Comparison of ENCODE assay signal across 21 cellular contexts in genomic region chr6:78999737-79000136, GRCh38.
DNase-seq lines count a peak whose midpoint lies in the region; FAIRE-seq and TF ChIP-seq lines count a peak whose summit lies in the region.
"Had no signal": no experiment of that assay in that cellular context is flagged by ENCODE, and none has a peak within 500 bp of the region (broad histone marks: within the 10 kb centered on the region; RNA-seq: fewer than 3 reads in every experiment).

No MANE protein-coding gene starts in this region.

- H3K4me1 Mint-ChIP-seq in Caco-2 (ENCODE audit: low read depth, unreplicated experiment): no peaks in the 10 kb centered on the region
- H3K4me1 Mint-ChIP-seq: B cell, CD14-positive monocyte had no signal

- H3K27me3 Mint-ChIP-seq in Caco-2 (ENCODE audit: insufficient read depth, unreplicated experiment): no peaks in the 10 kb centered on the region
- H3K27me3 Mint-ChIP-seq: B cell had no signal

- DNase-seq in HCEC 1CT: peak; percentile 9
- DNase-seq in OCI-M1 (lab: John Stamatoyannopoulos, UW): peak; percentile 33
- peak; percentile 7 for DNase-seq in fibroblast of gingiva (ENCODE audit: low read depth)
- no peak for DNase-seq in Caco-2
- DNase-seq in NCI-H146 treated with DMSO at 0.1 percent for 48 hours (lab: John Stamatoyannopoulos, UW; ENCODE audit: unreplicated experiment): no peak
- DNase-seq in SW480 (ENCODE audit: low spot score): no peak
- DNase-seq: DMS79, MM.1S, NCI-H1694 treated with DMSO at 0.1 percent for 48 hours, NCI-H2081 treated with DMSO at 0.1 percent for 48 hours, NCI-H2171 treated with DMSO at 0.1 percent for 48 hours, NCI-H526 had no signal

- no peaks in the 10 kb centered on the region for H3K36me3 ChIP-seq in Caco-2 (ENCODE audit: control insufficient read depth, insufficient read depth, low read length)

- H3K27me3 ChIP-seq in Caco-2 (replicated peaks; ENCODE audit: control insufficient read depth, insufficient read depth, low read length): no peaks in the 10 kb centered on the region
- H3K27me3 ChIP-seq: SJSA1 had no signal

- POLR2A ChIA-PET in Caco-2 (lab: Charles Lee): no interaction called here

- intact Hi-C loops in Caco-2 (cut with micrococcal nuclease; ENCODE audit: unreplicated experiment): no loop called here

- H3K36me3 Mint-ChIP-seq in Caco-2 (ENCODE audit: insufficient read depth, unreplicated experiment): peaks cover 68% of the 10 kb centered on the region

- no peak overlapping the region for H3K4me3 ChIP-seq in Caco-2 (ENCODE audit: low read depth, low read length)
- H3K4me3 ChIP-seq: A549, K562, SJSA1 had no signal

- H3K9me3 ChIP-seq in Caco-2: no peaks in the 10 kb centered on the region
- H3K9me3 ChIP-seq: A549, SJSA1 had no signal

- H3K4me1 ChIP-seq in Caco-2: no peaks in the 10 kb centered on the region
- H3K4me1 ChIP-seq: A549, SJSA1 had no signal

- H3K9me3 Mint-ChIP-seq in Caco-2 (ENCODE audit: unreplicated experiment): no peaks in the 10 kb centered on the region

- no peak overlapping the region for H3K4me3 Mint-ChIP-seq in Caco-2 (ENCODE audit: unreplicated experiment)
- H3K4me3 Mint-ChIP-seq: B cell, CD14-positive monocyte had no signal

- CTCF ChIA-PET in Caco-2 (lab: Charles Lee): no interaction called here

- H3K27ac Mint-ChIP-seq in Caco-2 (ENCODE audit: unreplicated experiment): no peak overlapping the region
- H3K27ac Mint-ChIP-seq: B cell, CD14-positive monocyte had no signal

- TF ChIP-seq CTCF in Caco-2 (IDR thresholded peaks at IDR 0.05; ENCODE audit: insufficient read depth in 1 of 2, low read depth in 1 of 2, low read length in 1 of 2, severe bottlenecking in 1 of 2, unreplicated experiment in 1 of 2): no peak

- BruUV-seq in Caco-2 (replicated peaks; lab: Mats Ljungman, UMichigan): no TSS peak

- FAIRE-seq in islet of Langerhans (lab: Jason Lieb, UNC): peak; percentile 38
- FAIRE-seq: A549, D721Med, GM19239, H1, K562 had no signal

Comparison
In these comparisons a context has a peak if more than half of its experiments do, and no peak if none do; other contexts are left out.
1. DNase-seq: peak in HCEC 1CT (single experiment), OCI-M1 (single experiment) and fibroblast of gingiva (single experiment); none in Caco-2 (0 of 2), NCI-H146 treated with DMSO at 0.1 percent for 48 hours (single experiment) and SW480 (single experiment).